In genomic region chr2:27326536-27326935, GRCh38 we compare ENCODE assay signal across 19 cellular contexts. TPM values are rescaled to one million over a fixed set of nuclear protein-coding genes. Genes with fewer than 3 reads are reported as not detected.
DNase-seq lines count a peak whose midpoint lies in the region; ATAC-seq and TF ChIP-seq lines count a peak whose summit lies in the region.
"Had no signal": no experiment of that assay in that cellular context is flagged by ENCODE, and none has a peak within 500 bp of the region (broad histone marks: within the 10 kb centered on the region; RNA-seq: fewer than 3 reads in every experiment).

No MANE protein-coding gene starts in this region.

- no peak for TF ChIP-seq CTCF in HEK293 (tag by site-specific recombination; IDR thresholded peaks at IDR 0.05)
- no peak for TF ChIP-seq CTCF in WTC11 (IDR thresholded peaks at IDR 0.05)
- no peak for TF ChIP-seq CTCF in endothelial cell (IDR thresholded peaks at IDR 0.05; ENCODE audit: unreplicated experiment)
- no peak for TF ChIP-seq CTCF in nephron progenitor cell (IDR thresholded peaks at IDR 0.05)

- H3K36me3 ChIP-seq in HEK293 (ENCODE audit: control insufficient read depth in 2 of 2, insufficient read depth in 1 of 2, low read length in 2 of 2), result peaks cover 31 to 52% of the 10 kb centered on the region in 2 experiments

- no peak for DNase-seq in WTC11 (ENCODE audit: low spot score)
- DNase-seq in endothelial cell (ENCODE audit: low spot score), result no peak
- DNase-seq in nephron progenitor cell, result no peak
- no peak for DNase-seq in epidermal melanocyte (ENCODE audit: insufficient read length, low spot score)
- no peak for DNase-seq in EL
- DNase-seq: Calu3; CD8-positive, alpha-beta T cell; DMS79 treated with DMSO at 0.1 percent for 48 hours; GM23248 had no signal

- ATAC-seq in WTC11, result no peak
- ATAC-seq in GM18517 (IDR thresholded peaks at IDR 0.05; ENCODE audit: unreplicated experiment), result no peak
- ATAC-seq in HG02610 (IDR thresholded peaks at IDR 0.05; ENCODE audit: unreplicated experiment), result no peak
- ATAC-seq: CD8-positive, alpha-beta T cell; GM12878 had no signal

- H3K4me1 Mint-ChIP-seq in WTC11, result peaks cover 6% of the 10 kb centered on the region
- peaks cover 17% of the 10 kb centered on the region for H3K4me1 Mint-ChIP-seq in endothelial cell (ENCODE audit: unreplicated experiment)
- H3K4me1 Mint-ChIP-seq in nephron progenitor cell, result peaks cover 26% of the 10 kb centered on the region

- H3K9me3 Mint-ChIP-seq in WTC11 (no peaks in the 10 kb centered on the region), endothelial cell (ENCODE audit: unreplicated experiment) (no peaks in the 10 kb centered on the region), nephron progenitor cell (no peaks in the 10 kb centered on the region)
- H3K9me3 Mint-ChIP-seq: CD8-positive, alpha-beta T cell had no signal

- CTCF ChIA-PET in HEK293 (lab: Yijun Ruan, JAX), result interaction anchor here (0.6 to 0.9 kb wide), 3 partner anchors 23 to 396 kb away, joined by 3 to 5 read pairs (median 4); no protein-coding TSS in a partner anchor
- CTCF ChIA-PET in WTC11 (lab: Charles Lee), result no interaction called here

- H3K27ac ChIP-seq in HEK293 (ENCODE audit: extremely low read depth, low read depth, low read length), result no peak overlapping the region
- H3K27ac ChIP-seq: BLaER1 treated with 17β-estradiol and CSF1 and Interleukin-3, amounts not matched to agents 10 nM and 100 nM; GM23248; HL-60 had no signal

- no peak overlapping the region for H3K4me3 ChIP-seq in HEK293 (ENCODE audit: low read depth, low read length)
- H3K4me3 ChIP-seq: BLaER1 treated with 17β-estradiol and CSF1 and Interleukin-3, amounts not matched to agents 10 nM and 100 nM; GM12878; GM23248; HAP-1 had no signal

- no peaks in the 10 kb centered on the region for H3K27me3 Mint-ChIP-seq in WTC11 (ENCODE audit: low read depth)
- peaks cover 7% of the 10 kb centered on the region for H3K27me3 Mint-ChIP-seq in endothelial cell (ENCODE audit: unreplicated experiment)
- H3K27me3 Mint-ChIP-seq in nephron progenitor cell (ENCODE audit: low read depth, poor library complexity), result peaks cover 6% of the 10 kb centered on the region
- H3K27me3 Mint-ChIP-seq: B cell had no signal

- peaks cover 38% of the 10 kb centered on the region for H3K36me3 Mint-ChIP-seq in WTC11
- peaks cover 37% of the 10 kb centered on the region for H3K36me3 Mint-ChIP-seq in endothelial cell (ENCODE audit: low read depth, unreplicated experiment)
- H3K36me3 Mint-ChIP-seq in nephron progenitor cell (ENCODE audit: low read depth), result peaks cover 53% of the 10 kb centered on the region

- H3K4me1 ChIP-seq in HEK293 (ENCODE audit: control insufficient read depth, insufficient read depth, low read length), result peaks cover 2% of the 10 kb centered on the region; the same call in 1 of the 2 replicates

- H3K4me3 Mint-ChIP-seq in WTC11 (no peak overlapping the region), endothelial cell (ENCODE audit: unreplicated experiment) (peak overlapping the region; percentile 71), nephron progenitor cell (no peak overlapping the region)
- H3K4me3 Mint-ChIP-seq: B cell; CD8-positive, alpha-beta T cell had no signal

- 0 out of 2 replicates have a peak overlapping the region, but pooled peaks have one; percentile 11 for H3K27ac Mint-ChIP-seq in WTC11
- no peak overlapping the region for H3K27ac Mint-ChIP-seq in endothelial cell (ENCODE audit: unreplicated experiment)
- peak overlapping the region; percentile 80 for H3K27ac Mint-ChIP-seq in nephron progenitor cell
- H3K27ac Mint-ChIP-seq: B cell; CD8-positive, alpha-beta T cell had no signal

- POLR2A ChIA-PET in HEK293 (lab: Yijun Ruan, JAX), result no interaction called here
- POLR2A ChIA-PET in WTC11 (lab: Charles Lee), result no interaction called here

- no peaks in the 10 kb centered on the region for H3K9me3 ChIP-seq in HEK293 (ENCODE audit: control insufficient read depth, insufficient read depth, low read depth, low read length)
- H3K9me3 ChIP-seq: BLaER1 treated with 17β-estradiol and CSF1 and Interleukin-3, amounts not matched to agents 10 nM and 100 nM; HAP-1 had no signal

TF ChIP-seq in HEK293, 187 proteins besides CTCF, POLR2A, EP300 and RAD21:
- TF ChIP-seq ZNF239 (tag by site-specific recombination; IDR thresholded peaks at IDR 0.05) (no peak), EGR2 (tag by site-specific recombination; IDR thresholded peaks at IDR 0.05; ENCODE audit: low read depth) (0 out of 2 replicates have a peak, but pooled peaks have one; percentile 19), ZBTB1 (tag by site-specific recombination; IDR thresholded peaks at IDR 0.05) (no peak)
TF ChIP-seq in HEK293: peak in this region for 1.

TF ChIP-seq in WTC11, 78 proteins besides CTCF, POLR2A, EP300 and RAD21 (continues in another document):
- TF ChIP-seq SP1 (CRISPR knock-in tag; conservative IDR thresholded peaks at IDR 0.05), result no peak
- no peak for TF ChIP-seq FOXP1 (CRISPR knock-in tag; IDR thresholded peaks at IDR 0.05; ENCODE audit: borderline replicate concordance)
- TF ChIP-seq ERG (CRISPR knock-in tag; IDR thresholded peaks at IDR 0.05), result no peak
- TF ChIP-seq ZNF121 (CRISPR knock-in tag; IDR thresholded peaks at IDR 0.05), result no peak
- TF ChIP-seq CREM (CRISPR knock-in tag; IDR thresholded peaks at IDR 0.05), result no peak
- no peak for TF ChIP-seq SOX15 (CRISPR knock-in tag; IDR thresholded peaks at IDR 0.05)
- no peak for TF ChIP-seq ZNF396 (CRISPR knock-in tag; IDR thresholded peaks at IDR 0.05; ENCODE audit: borderline replicate concordance)
- no peak for TF ChIP-seq USF1 (CRISPR knock-in tag; IDR thresholded peaks at IDR 0.05)
- TF ChIP-seq GRHL2 (CRISPR knock-in tag; IDR thresholded peaks at IDR 0.05; ENCODE audit: insufficient replicate concordance, severe bottlenecking), result no peak
- TF ChIP-seq FOXJ3 (CRISPR knock-in tag; IDR thresholded peaks at IDR 0.05; ENCODE audit: borderline replicate concordance), result no peak
- TF ChIP-seq ZNF281 (CRISPR knock-in tag; IDR thresholded peaks at IDR 0.05), result no peak
- TF ChIP-seq ATF3 (CRISPR knock-in tag; conservative IDR thresholded peaks at IDR 0.05), result no peak

RNA-seq across cellular contexts. Expression of gene MPV17, which starts 3.6 kb away (rescaled TPM):
- 51.5 to 60.4 TPM (median 59.3 TPM) in 3 replicates for total RNA-seq in WTC11 (2021)
- total RNA-seq in endothelial cell (ENCODE audit: unreplicated experiment), result 55.0 TPM

RNA-seq across cellular contexts. Expression of gene UCN, which starts 18.3 kb away (rescaled TPM):
- total RNA-seq in WTC11 (2021) (0.68 to 1.2 TPM (median 0.71 TPM) in 3 replicates), endothelial cell (ENCODE audit: unreplicated experiment) (1.5 TPM)
- total RNA-seq: G401, GM23248, H4 had no signal

RNA-seq across cellular contexts. Expression of gene GTF3C2, which starts 30.0 kb away (rescaled TPM):
- 103 to 123 TPM (median 107 TPM) in 3 replicates for total RNA-seq in WTC11 (2021)
- total RNA-seq in endothelial cell (ENCODE audit: unreplicated experiment), result 61.4 TPM

RNA-seq across cellular contexts. Expression of gene EIF2B4, which starts 43.6 kb away (rescaled TPM):
- total RNA-seq in WTC11 (2021), result 46.6 to 53.6 TPM (median 49.1 TPM) in 3 replicates
- 48.6 TPM for total RNA-seq in endothelial cell (ENCODE audit: unreplicated experiment)

RNA-seq across cellular contexts. Expression of gene SNX17, which starts 43.9 kb away (rescaled TPM):
- 72.5 to 75.3 TPM (median 74.7 TPM) in 3 replicates for total RNA-seq in WTC11 (2021)
- total RNA-seq in endothelial cell (ENCODE audit: unreplicated experiment), result 90.5 TPM
